1 cellular context compared by ENCODE assay signal in genomic region chr9:115106001-115106400, GRCh38.
A peak's percentile ranks its signal among the peaks of the same experiment; 100 is the strongest.
TF ChIP-seq lines count a peak whose summit lies in the region.

No MANE protein-coding gene starts in this region.

TF ChIP-seq in HepG2, 621 proteins besides CTCF, POLR2A, EP300 and RAD21 (continued from another document):
- TF ChIP-seq SOX13 (IDR thresholded peaks at IDR 0.05) (no peak), SOX13 (CRISPR knock-in tag; conservative IDR thresholded peaks at IDR 0.05 in 1 of 2, IDR thresholded peaks at IDR 0.05 in 1 of 2) (peak in 1 of 2 experiments; percentile 18; a peak in 1 of 4 replicates), TMF1 (CRISPR knock-in tag; IDR thresholded peaks at IDR 0.05; ENCODE audit: low read depth) (no peak), MAFK (conservative IDR thresholded peaks at IDR 0.05 in 1 of 2, IDR thresholded peaks at IDR 0.05 in 1 of 2; ENCODE audit: low read length in 2 of 2) (peak; percentile 87), ATF4 (CRISPR knock-in tag; IDR thresholded peaks at IDR 0.05) (0 out of 4 replicates have a peak, but pooled peaks of 1 of the 2 experiments have one; percentile 21), SIX4 (CRISPR knock-in tag; IDR thresholded peaks at IDR 0.05) (no peak), MAFF (IDR thresholded peaks at IDR 0.05; ENCODE audit: low read depth, low read length) (peak; percentile 81), FOXA3 (CRISPR knock-in tag; IDR thresholded peaks at IDR 0.05) (peak; percentile 80; the same call in 1 of the 2 replicates)
